19 cellular contexts compared by ENCODE assay signal in the genomic region with DNA sequence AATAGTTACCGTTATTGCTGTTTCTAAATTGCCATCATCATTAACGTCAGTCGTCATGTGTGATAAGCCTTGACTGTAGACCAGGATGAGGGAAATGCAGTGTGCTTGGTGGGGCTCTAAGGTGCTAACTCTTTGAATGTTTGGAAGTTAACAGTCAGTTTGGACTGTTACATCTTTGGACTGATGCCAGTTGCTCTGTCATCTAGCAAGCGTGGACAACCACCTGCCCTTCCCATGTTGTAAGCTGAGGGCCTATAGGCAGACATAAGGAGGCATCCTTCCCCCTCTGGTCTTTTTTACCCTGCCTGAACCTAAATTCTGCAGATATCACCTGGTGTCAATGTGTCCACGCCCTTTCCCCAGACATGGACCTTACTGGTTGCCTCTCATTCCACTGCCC.
DNase-seq lines count a peak whose midpoint lies in the region; ATAC-seq lines count a peak whose summit lies in the region.
"Had no signal": no experiment of that assay in that cellular context is flagged by ENCODE, and none has a peak within 500 bp of the region (broad histone marks: within the 10 kb centered on the region; RNA-seq: fewer than 3 reads in every experiment).

No MANE protein-coding gene starts in this region.

- no peaks in the 10 kb centered on the region for H3K9me3 ChIP-seq in CD4-positive, alpha-beta memory T cell (ENCODE audit: control insufficient read depth in 1 of 2, low read length in 2 of 2)
- H3K9me3 ChIP-seq: adrenal gland, gastrocnemius medialis had no signal

- peaks cover 50% of the 10 kb centered on the region for H3K36me3 Mint-ChIP-seq in activated CD4-positive, alpha-beta T cell treated with anti-CD3 and anti-CD28 coated beads, Interleukin-2, amount 10 ng/mL, durations not matched to agents 24 days and 14 days (ENCODE audit: low read depth)
- peaks cover 39 to 67% of the 10 kb centered on the region in 2 donors for H3K36me3 Mint-ChIP-seq in CD4-positive, alpha-beta memory T cell
- H3K36me3 Mint-ChIP-seq in T-cell = peaks cover 49% of the 10 kb centered on the region
- H3K36me3 Mint-ChIP-seq in naive B cell = peaks cover 9 to 13% of the 10 kb centered on the region in 2 donors
- H3K36me3 Mint-ChIP-seq in stimulated activated memory B cell treated with anti-CD40 and anti-IgM and Interleukin-4, amounts not matched to agents 10 μg/mL and 1 μg/mL and 100 μg/mL, for 72 hours = peaks cover 45% of the 10 kb centered on the region

- ATAC-seq in T-cell (replicated peaks in 1 of 4) (no peak), naive B cell (ENCODE audit: low read depth in 2 of 2) (no peak)
- no peak for ATAC-seq in stimulated activated memory B cell treated with anti-CD40 and anti-IgM and Interleukin-4, amounts not matched to agents 10 μg/mL and 1 μg/mL and 100 μg/mL, for 72 hours
- ATAC-seq: activated CD4-positive, CD25-positive, alpha-beta regulatory T cell treated with anti-CD3 and anti-CD28 coated beads, Interleukin-2, amount 50 U/mL, for 24 hours; gastrocnemius medialis; stimulated activated naive CD8-positive, alpha-beta T cell treated with anti-CD3 and anti-CD28 coated beads, Interleukin-15, amount 100 ng/mL, for 72 hours had no signal

- H3K4me3 ChIP-seq in CD4-positive, alpha-beta memory T cell (ENCODE audit: low read length in 2 of 2) = no peak overlapping the region
- H3K4me3 ChIP-seq: adrenal gland, gastrocnemius medialis had no signal

- intact Hi-C loops in activated CD4-positive, alpha-beta T cell treated with anti-CD3 and anti-CD28 coated beads, Interleukin-2, amount 10 ng/mL, durations not matched to agents 24 days and 14 days (cut with micrococcal nuclease) = no loop called here
- intact Hi-C loops in CD4-positive, alpha-beta memory T cell (cut with micrococcal nuclease) = no loop called here

- CTCF ChIA-PET in CD4-positive, alpha-beta memory T cell (lab: Charles Lee; ENCODE audit: partially characterized antibody) = interaction anchor here (0.7 to 1.5 kb wide), 4 partner anchors 14 to 149 kb away, joined by 3 to 4 read pairs (median 4); no protein-coding TSS in a partner anchor
- CTCF ChIA-PET in T-cell (lab: Charles Lee) = no interaction called here

- H3K36me3 ChIP-seq in CD4-positive, alpha-beta memory T cell (ENCODE audit: insufficient read depth, low read length) = peaks cover 44% of the 10 kb centered on the region

- no peaks in the 10 kb centered on the region for H3K27me3 ChIP-seq in CD4-positive, alpha-beta memory T cell (ENCODE audit: insufficient read depth, low read length)
- H3K27me3 ChIP-seq: adrenal gland, gastrocnemius medialis had no signal

- H3K4me3 Mint-ChIP-seq in activated CD4-positive, alpha-beta T cell treated with anti-CD3 and anti-CD28 coated beads, Interleukin-2, amount 10 ng/mL, durations not matched to agents 24 days and 14 days = no peak overlapping the region
- peak overlapping the region in 5 of 8 donors; percentile 12 to 63 (median 31) for H3K4me3 Mint-ChIP-seq in CD4-positive, alpha-beta memory T cell
- H3K4me3 Mint-ChIP-seq in T-cell (peak overlapping the region in 1 of 3 donors; percentile 27), naive B cell (peak overlapping the region in 1 of 8 donors; percentile 35)
- H3K4me3 Mint-ChIP-seq in stimulated activated memory B cell treated with anti-CD40 and anti-IgM and Interleukin-4, amounts not matched to agents 10 μg/mL and 1 μg/mL and 100 μg/mL, for 72 hours = no peak overlapping the region
- H3K4me3 Mint-ChIP-seq: stimulated activated naive CD8-positive, alpha-beta T cell treated with anti-CD3 and anti-CD28 coated beads, Interleukin-15, amount 100 ng/mL, for 72 hours; T-helper 1 cell treated with Interleukin-12 subunit alpha and Interleukin-12 subunit beta and Interleukin-4 antibody, amounts not matched to agents 30 μg/mL and 1 μg/mL, for 36 hours had no signal

- no peaks in the 10 kb centered on the region for H3K27me3 Mint-ChIP-seq in activated CD4-positive, alpha-beta T cell treated with anti-CD3 and anti-CD28 coated beads, Interleukin-2, amount 10 ng/mL, durations not matched to agents 24 days and 14 days
- H3K27me3 Mint-ChIP-seq in CD4-positive, alpha-beta memory T cell = no peaks in the 10 kb centered on the region
- H3K27me3 Mint-ChIP-seq in T-cell (no peaks in the 10 kb centered on the region), naive B cell (no peaks in the 10 kb centered on the region)
- no peaks in the 10 kb centered on the region for H3K27me3 Mint-ChIP-seq in stimulated activated memory B cell treated with anti-CD40 and anti-IgM and Interleukin-4, amounts not matched to agents 10 μg/mL and 1 μg/mL and 100 μg/mL, for 72 hours
- H3K27me3 Mint-ChIP-seq: stimulated activated naive CD8-positive, alpha-beta T cell treated with anti-CD3 and anti-CD28 coated beads, Interleukin-15, amount 100 ng/mL, for 72 hours had no signal

- peaks cover 57% of the 10 kb centered on the region for H3K4me1 Mint-ChIP-seq in activated CD4-positive, alpha-beta T cell treated with anti-CD3 and anti-CD28 coated beads, Interleukin-2, amount 10 ng/mL, durations not matched to agents 24 days and 14 days
- peaks cover 68 to 96% (median 82%) of the 10 kb centered on the region in 4 donors for H3K4me1 Mint-ChIP-seq in CD4-positive, alpha-beta memory T cell
- H3K4me1 Mint-ChIP-seq in T-cell (peaks cover 79 to 90% (median 86%) of the 10 kb centered on the region in 3 donors), naive B cell (peaks cover 41 to 58% (median 52%) of the 10 kb centered on the region in 3 donors)
- H3K4me1 Mint-ChIP-seq in stimulated activated memory B cell treated with anti-CD40 and anti-IgM and Interleukin-4, amounts not matched to agents 10 μg/mL and 1 μg/mL and 100 μg/mL, for 72 hours = peaks cover 59% of the 10 kb centered on the region

- H3K27ac ChIP-seq in CD4-positive, alpha-beta memory T cell (ENCODE audit: low read depth, low read length) = peak overlapping the region; percentile 8
- H3K27ac ChIP-seq: adrenal gland had no signal

- POLR2A ChIA-PET in CD4-positive, alpha-beta memory T cell (lab: Charles Lee; ENCODE audit: partially characterized antibody) = interaction anchor here (1.0 kb wide), 1 partner anchor 32 kb away, joined by 3 read pairs; no protein-coding TSS in a partner anchor
- POLR2A ChIA-PET in T-cell (lab: Charles Lee) = interaction anchor here (0.6 to 0.9 kb wide), 2 partner anchors 12 to 38 kb away, joined by 4 to 6 read pairs; no protein-coding TSS in a partner anchor

- peak overlapping the region; percentile 15 for H3K27ac Mint-ChIP-seq in activated CD4-positive, alpha-beta T cell treated with anti-CD3 and anti-CD28 coated beads, Interleukin-2, amount 10 ng/mL, durations not matched to agents 24 days and 14 days
- peak overlapping the region in 6 of 7 donors; percentile 50 to 86 (median 80) for H3K27ac Mint-ChIP-seq in CD4-positive, alpha-beta memory T cell
- H3K27ac Mint-ChIP-seq in T-cell (peak overlapping the region; percentile 58 to 60), naive B cell (peak overlapping the region in 4 of 6 donors; percentile 35 to 83 (median 62))
- no peak overlapping the region for H3K27ac Mint-ChIP-seq in stimulated activated memory B cell treated with anti-CD40 and anti-IgM and Interleukin-4, amounts not matched to agents 10 μg/mL and 1 μg/mL and 100 μg/mL, for 72 hours
- H3K27ac Mint-ChIP-seq: T-helper 1 cell treated with Interleukin-12 subunit alpha and Interleukin-12 subunit beta and Interleukin-4 antibody, amounts not matched to agents 30 μg/mL and 1 μg/mL, for 36 hours had no signal

- peaks cover 93% of the 10 kb centered on the region for H3K4me1 ChIP-seq in CD4-positive, alpha-beta memory T cell (ENCODE audit: insufficient read depth, low read length)

- no peaks in the 10 kb centered on the region for H3K9me3 Mint-ChIP-seq in activated CD4-positive, alpha-beta T cell treated with anti-CD3 and anti-CD28 coated beads, Interleukin-2, amount 10 ng/mL, durations not matched to agents 24 days and 14 days
- H3K9me3 Mint-ChIP-seq in CD4-positive, alpha-beta memory T cell = peaks cover 0 to 1% (median 0%) of the 10 kb centered on the region in 8 donors
- H3K9me3 Mint-ChIP-seq in T-cell (no peaks in the 10 kb centered on the region), naive B cell (no peaks in the 10 kb centered on the region)
- H3K9me3 Mint-ChIP-seq in stimulated activated memory B cell treated with anti-CD40 and anti-IgM and Interleukin-4, amounts not matched to agents 10 μg/mL and 1 μg/mL and 100 μg/mL, for 72 hours = no peaks in the 10 kb centered on the region
- H3K9me3 Mint-ChIP-seq: stimulated activated naive CD8-positive, alpha-beta T cell treated with anti-CD3 and anti-CD28 coated beads, Interleukin-15, amount 100 ng/mL, for 72 hours; T-helper 1 cell treated with Interleukin-12 subunit alpha and Interleukin-12 subunit beta and Interleukin-4 antibody, amounts not matched to agents 30 μg/mL and 1 μg/mL, for 36 hours had no signal

- DNase-seq in activated CD4-positive, alpha-beta T cell treated with anti-CD3 and anti-CD28 coated beads, Interleukin-2, amount 10 ng/mL, durations not matched to agents 24 days and 14 days = no peak
- DNase-seq in activated CD4-positive, alpha-beta T cell treated with anti-CD3 and anti-CD28 coated beads for 1 hour = no peak
- DNase-seq in CD4-positive, alpha-beta memory T cell = no peak
- DNase-seq in T-cell (no peak), naive B cell (no peak), NCI-H2107 treated with DMSO at 0.1 percent for 48 hours (lab: John Stamatoyannopoulos, UW; ENCODE audit: unreplicated experiment) (no peak), SKM-1 treated with dmso at 0.1 percent for 144 hours (lab: John Stamatoyannopoulos, UW; ENCODE audit: unreplicated experiment) (no peak)
- DNase-seq: activated T-cell treated with anti-CD3 and anti-CD28 coated beads for 4 hours; adrenal gland; EL; gastrocnemius medialis; NCI-H1048; NCI-H2171 treated with DMSO at 0.1 percent for 48 hours; NK-92 treated with Interleukin-12 subunit alpha and Interleukin-12 subunit beta, amount 100 ng/mL, for 24 hours; stimulated activated CD4-positive, alpha-beta T cell treated with anti-CD3 and anti-CD28 coated beads, Interleukin-15, amount 100 ng/mL, for 24 hours; stimulated activated naive CD8-positive, alpha-beta T cell treated with anti-CD3 and anti-CD28 coated beads, Interleukin-15, amount 100 ng/mL, for 72 hours had no signal

Comparison
In these comparisons a context has a peak if more than half of its experiments do, and no peak if none do; other contexts are left out.
1. H3K4me3 Mint-ChIP-seq: peak in CD4-positive, alpha-beta memory T cell (5 of 8); none in activated CD4-positive, alpha-beta T cell treated with anti-CD3 and anti-CD28 coated beads, Interleukin-2, amount 10 ng/mL, durations not matched to agents 24 days and 14 days (single experiment) and stimulated activated memory B cell treated with anti-CD40 and anti-IgM and Interleukin-4, amounts not matched to agents 10 μg/mL and 1 μg/mL and 100 μg/mL, for 72 hours (single experiment).